ENCODE assay signal across 27 cellular contexts in the genomic region with DNA sequence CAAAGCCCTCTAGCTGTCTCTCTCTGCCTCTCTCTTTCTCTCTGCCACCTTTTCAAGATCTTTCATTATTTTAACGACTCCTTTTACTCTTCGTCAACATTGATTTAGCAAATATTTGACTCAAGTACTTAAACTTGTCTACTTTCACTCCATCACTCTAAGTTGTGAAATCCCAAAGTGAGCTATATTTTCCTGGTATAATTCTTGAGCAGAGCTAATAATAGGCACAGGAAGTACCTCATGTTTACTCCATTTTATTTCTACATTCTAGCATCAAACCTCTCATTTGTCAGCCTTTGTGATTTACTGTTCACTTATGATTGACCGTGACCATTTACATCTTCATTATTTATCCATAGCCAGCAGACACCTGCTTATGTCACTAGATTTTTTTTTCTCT.
A peak's percentile ranks its signal among the peaks of the same experiment; 100 is the strongest.
DNase-seq lines count a peak whose midpoint lies in the region; ATAC-seq and TF ChIP-seq lines count a peak whose summit lies in the region.
"Had no signal": no experiment of that assay in that cellular context is flagged by ENCODE, and none has a peak within 500 bp of the region (broad histone marks: within the 10 kb centered on the region; RNA-seq: fewer than 3 reads in every experiment).

No MANE protein-coding gene starts in this region.

- H3K4me1 ChIP-seq in lung (ENCODE audit: control insufficient read depth in 2 of 2, insufficient read depth in 2 of 2, low read length in 2 of 2): no peaks in the 10 kb centered on the region
- H3K4me1 ChIP-seq: Caco-2, SJSA1 had no signal

- H3K4me3 ChIP-seq in choroid plexus epithelial cell (ENCODE audit: low read depth, low read length) (no peak overlapping the region), lung (no peak overlapping the region)
- H3K4me3 ChIP-seq: SJSA1 had no signal

- WGBS in lung, 2 donors: 61 to 79% methylated on average over 3 of the region's 3 CpGs

- no peak for TF ChIP-seq CTCF in choroid plexus epithelial cell (conservative IDR thresholded peaks at IDR 0.05; ENCODE audit: low read depth, low read length)
- TF ChIP-seq CTCF in lung (IDR thresholded peaks at IDR 0.05; ENCODE audit: control extremely low read depth, extremely low read depth): no peak

- H3K27ac ChIP-seq in lung (ENCODE audit: low read depth in 1 of 2, low read length in 1 of 2): no peak overlapping the region
- H3K27ac ChIP-seq: C4-2B, SJSA1 had no signal

- H3K27me3 ChIP-seq in lung (ENCODE audit: control insufficient read depth, insufficient read depth): no peaks in the 10 kb centered on the region
- H3K27me3 ChIP-seq: SJSA1 had no signal

- no peaks in the 10 kb centered on the region for H3K36me3 ChIP-seq in lung (ENCODE audit: control insufficient read depth in 2 of 2, insufficient read depth in 2 of 2, low read length in 2 of 2)
- H3K36me3 ChIP-seq: SJSA1 had no signal

- DNase-seq in NCI-H1417 (lab: John Stamatoyannopoulos, UW): peak in 2 of 3 experiments; percentile 14 to 67
- peak; percentile 4 for DNase-seq in choroid plexus epithelial cell (ENCODE audit: low read depth)
- no peak for DNase-seq in lung (ENCODE audit: low spot score)
- DNase-seq in AML-193 (lab: John Stamatoyannopoulos, UW): no peak
- no peak for DNase-seq in 8988T
- DNase-seq in HCEC 1CT: no peak
- DNase-seq in G401 (ENCODE audit: low spot score): no peak
- DNase-seq: Caco-2; CD8-positive, alpha-beta T cell; DMS 273 treated with DMSO at 0.1 percent for 48 hours; DMS79; EL; GF-D8; MM.1S; NCI-H1048; NCI-H1436; NCI-H187; NCI-H2081 treated with DMSO at 0.1 percent for 48 hours; NCI-H2171; NCI-H226; NCI-H510A; NCI-H69; Right ventricle myocardium superior; RPMI8226 had no signal

- in situ Hi-C loops in G401 (cut with HindIII; ENCODE audit: low sequenced_read_pairs): no loop called here

- ATAC-seq in lung (ENCODE audit: insufficient read depth, low FRiP score): peak; percentile 56
- ATAC-seq: CD8-positive, alpha-beta T cell; HCT116 had no signal

- H3K9me3 ChIP-seq in lung (ENCODE audit: control insufficient read depth in 2 of 2, insufficient read depth in 1 of 2, low read length in 1 of 2): no peaks in the 10 kb centered on the region
- H3K9me3 ChIP-seq: Caco-2, SJSA1 had no signal

Comparison
In these comparisons a context has a peak if more than half of its experiments do, and no peak if none do; other contexts are left out.
1. DNase-seq: peak in NCI-H1417 (2 of 3) and choroid plexus epithelial cell (single experiment); none in lung (single experiment), AML-193 (0 of 2), 8988T (single experiment), HCEC 1CT (single experiment) and G401 (single experiment).